In the genomic region with DNA sequence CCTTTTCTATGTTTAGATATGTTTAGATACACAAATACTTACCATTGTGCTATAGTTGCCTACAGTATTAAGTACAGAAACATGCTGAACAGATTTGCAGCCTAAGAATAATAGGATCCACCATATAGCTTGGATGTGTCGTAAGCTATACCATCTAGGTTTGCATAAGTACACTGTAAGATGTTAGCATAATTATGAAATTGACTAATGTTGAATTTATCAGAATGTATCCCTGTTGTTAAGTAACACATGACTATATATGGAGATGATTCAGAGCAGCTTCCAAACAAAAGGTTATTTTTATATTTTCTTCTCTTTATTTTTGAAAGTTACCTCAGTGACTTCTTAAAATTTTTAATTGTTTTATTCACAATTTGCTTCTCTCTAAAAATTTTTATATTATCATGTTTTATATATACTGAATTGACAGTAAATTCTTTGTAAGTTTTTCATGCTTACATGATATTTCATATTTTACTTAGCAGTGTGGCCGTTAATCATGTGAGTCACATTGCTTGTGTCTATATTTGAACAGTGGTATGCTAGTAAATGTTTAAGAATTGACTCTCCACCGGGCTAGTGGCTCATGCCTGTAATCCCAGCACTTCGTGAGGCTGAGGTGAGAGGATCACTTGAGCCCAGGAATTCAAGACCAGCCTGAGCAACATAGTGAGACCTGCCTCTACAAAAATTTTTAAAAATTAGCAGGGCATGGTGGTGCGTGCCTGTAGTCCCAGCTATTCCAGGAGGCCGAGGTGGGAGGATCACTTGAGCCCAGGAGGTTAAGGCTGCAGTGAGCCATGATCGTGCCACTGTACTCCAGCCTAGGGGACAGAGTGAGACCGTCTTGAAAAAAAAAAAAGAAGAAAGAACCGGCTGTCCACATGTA, we compare ENCODE assay signal across 21 cellular contexts. TPM values are rescaled to one million over a fixed set of nuclear protein-coding genes. Genes with fewer than 3 reads are reported as not detected.
DNase-seq lines count a peak whose midpoint lies in the region; ATAC-seq and TF ChIP-seq lines count a peak whose summit lies in the region.
"Had no signal": no experiment of that assay in that cellular context is flagged by ENCODE, and none has a peak within 500 bp of the region (broad histone marks: within the 10 kb centered on the region; RNA-seq: fewer than 3 reads in every experiment).

No MANE protein-coding gene starts in this region.

- H3K4me3 Mint-ChIP-seq in activated T-cell treated with anti-CD3 and anti-CD28 coated beads, Interleukin-2, amount 50 U/mL, for 72 hours, result no peak overlapping the region
- H3K4me3 Mint-ChIP-seq: activated CD8-positive, alpha-beta memory T cell treated with anti-CD3 and anti-CD28 coated beads, Interleukin-2, amount 10 ng/mL, durations not matched to agents 7 days and 5 days; brain; H9; memory B cell; neural progenitor cell had no signal

- H3K4me3 ChIP-seq in mucosa of descending colon, result no peak overlapping the region
- H3K4me3 ChIP-seq: gastrocnemius medialis, neural progenitor cell had no signal

- no peaks in the 10 kb centered on the region for H3K4me1 ChIP-seq in mucosa of descending colon (ENCODE audit: low read depth)
- H3K4me1 ChIP-seq: gastrocnemius medialis, neural progenitor cell had no signal

- no peak overlapping the region for H3K27ac Mint-ChIP-seq in activated T-cell treated with anti-CD3 and anti-CD28 coated beads, Interleukin-2, amount 50 U/mL, for 72 hours
- H3K27ac Mint-ChIP-seq: activated CD8-positive, alpha-beta memory T cell treated with anti-CD3 and anti-CD28 coated beads, Interleukin-2, amount 10 ng/mL, durations not matched to agents 7 days and 5 days; brain; H9; memory B cell; neural progenitor cell had no signal

- TF ChIP-seq CTCF in mucosa of descending colon (IDR thresholded peaks at IDR 0.05), result no peak

- H3K36me3 Mint-ChIP-seq in activated T-cell treated with anti-CD3 and anti-CD28 coated beads, Interleukin-2, amount 50 U/mL, for 72 hours (ENCODE audit: insufficient read depth in 2 of 2), result peaks cover 0 to 1% of the 10 kb centered on the region in 2 donors
- H3K36me3 Mint-ChIP-seq: activated CD8-positive, alpha-beta memory T cell treated with anti-CD3 and anti-CD28 coated beads, Interleukin-2, amount 10 ng/mL, durations not matched to agents 7 days and 5 days; neural progenitor cell had no signal

- ATAC-seq in mucosa of descending colon, result peak; percentile 79
- ATAC-seq in activated T-cell treated with anti-CD3 and anti-CD28 coated beads, Interleukin-2, amount 50 U/mL, for 72 hours (replicated peaks in 1 of 2), result no peak
- ATAC-seq in GM21390 (IDR thresholded peaks at IDR 0.05; ENCODE audit: unreplicated experiment), result no peak
- ATAC-seq: activated CD4-positive, CD25-positive, alpha-beta regulatory T cell treated with anti-CD3 and anti-CD28 coated beads, Interleukin-2, amount 50 U/mL, for 24 hours; activated CD8-positive, alpha-beta memory T cell treated with anti-CD3 and anti-CD28 coated beads, Interleukin-2, amount 10 ng/mL, durations not matched to agents 7 days and 5 days; gastrocnemius medialis; right cardiac atrium had no signal

- H3K9me3 ChIP-seq in mucosa of descending colon, result no peaks in the 10 kb centered on the region
- H3K9me3 ChIP-seq: gastrocnemius medialis had no signal

- H3K9me3 Mint-ChIP-seq in activated T-cell treated with anti-CD3 and anti-CD28 coated beads, Interleukin-2, amount 50 U/mL, for 72 hours, result no peaks in the 10 kb centered on the region
- H3K9me3 Mint-ChIP-seq: brain, memory B cell, neural progenitor cell had no signal

- H3K27me3 Mint-ChIP-seq in activated T-cell treated with anti-CD3 and anti-CD28 coated beads, Interleukin-2, amount 50 U/mL, for 72 hours (ENCODE audit: low read depth), result no peaks in the 10 kb centered on the region
- H3K27me3 Mint-ChIP-seq: activated CD8-positive, alpha-beta memory T cell treated with anti-CD3 and anti-CD28 coated beads, Interleukin-2, amount 10 ng/mL, durations not matched to agents 7 days and 5 days; brain; memory B cell had no signal

- peak overlapping the region; percentile 30 for H3K27ac ChIP-seq in epithelial cell of prostate
- H3K27ac ChIP-seq: C4-2B, gastrocnemius medialis, neural progenitor cell had no signal

- no peaks in the 10 kb centered on the region for H3K4me1 Mint-ChIP-seq in activated T-cell treated with anti-CD3 and anti-CD28 coated beads, Interleukin-2, amount 50 U/mL, for 72 hours (ENCODE audit: low read depth)
- H3K4me1 Mint-ChIP-seq: activated CD8-positive, alpha-beta memory T cell treated with anti-CD3 and anti-CD28 coated beads, Interleukin-2, amount 10 ng/mL, durations not matched to agents 7 days and 5 days; brain; H9; memory B cell; neural progenitor cell had no signal

- DNase-seq in Daoy (ENCODE audit: low read depth) (peak; percentile 29), LoVo (ENCODE audit: low spot score) (peak; percentile 43), epithelial cell of prostate (ENCODE audit: low read depth, low spot score) (peak; percentile 29), mucosa of descending colon (no peak), T-helper 9 cell (no peak)
- no peak for DNase-seq in activated T-cell treated with anti-CD3 and anti-CD28 coated beads, Interleukin-2, amount 50 U/mL, for 72 hours
- DNase-seq in activated naive CD4-positive, alpha-beta T cell (lab: John Stamatoyannopoulos, UW), result no peak
- DNase-seq: activated CD8-positive, alpha-beta memory T cell treated with anti-CD3 and anti-CD28 coated beads, Interleukin-2, amount 10 ng/mL, durations not matched to agents 7 days and 5 days; activated gamma-delta T cell; gastrocnemius medialis; H9; NCI-H1048; right cardiac atrium; T-helper 2 cell had no signal

- intact Hi-C loops in mucosa of descending colon (cut with DNase I, micrococcal nuclease), result no loop called here

- no peaks in the 10 kb centered on the region for H3K36me3 ChIP-seq in mucosa of descending colon (ENCODE audit: low read depth)
- H3K36me3 ChIP-seq: gastrocnemius medialis, neural progenitor cell had no signal

RNA-seq across cellular contexts. Expression of a gene that starts 2.6 kb away (rescaled TPM):
- not detected in 2 replicates for total RNA-seq in Daoy (2014; rRNA removed; shearing (Covaris generic))
- 1 to 10 TPM; 1.2 to 3.5 (median 2.6) TPM for total RNA-seq in mucosa of descending colon
- not detected for total RNA-seq in activated T-cell treated with anti-CD3 and anti-CD28 coated beads, Interleukin-2, amount 50 U/mL, for 72 hours
- total RNA-seq: activated CD8-positive, alpha-beta memory T cell treated with anti-CD3 and anti-CD28 coated beads, Interleukin-2, amount 10 ng/mL, durations not matched to agents 7 days and 5 days; gastrocnemius medialis; H9; right cardiac atrium; subcutaneous adipose tissue had no signal

Comparison
In these comparisons a context has a peak if more than half of its experiments do, and no peak if none do; other contexts are left out.
1. DNase-seq: peak in Daoy (single experiment), LoVo (single experiment) and epithelial cell of prostate (single experiment); none in mucosa of descending colon (0 of 3), activated T-cell treated with anti-CD3 and anti-CD28 coated beads, Interleukin-2, amount 50 U/mL, for 72 hours (0 of 2), T-helper 9 cell (single experiment) and activated naive CD4-positive, alpha-beta T cell (0 of 4).